ENCODE assay signal across 23 cellular contexts in genomic region chr17:26962255-26963162, GRCh38.
DNase-seq lines count a peak whose midpoint lies in the region; ATAC-seq and TF ChIP-seq lines count a peak whose summit lies in the region.
"Had no signal": no experiment of that assay in that cellular context is flagged by ENCODE, and none has a peak within 500 bp of the region (broad histone marks: within the 10 kb centered on the region; RNA-seq: fewer than 3 reads in every experiment).

No MANE protein-coding gene starts in this region.

- H3K27ac ChIP-seq in left ventricle myocardium inferior (replicated peaks): no peak overlapping the region
- no peak overlapping the region for H3K27ac ChIP-seq in MM.1S (ENCODE audit: low read length)
- H3K27ac ChIP-seq in testis: peak overlapping the region in 1 of 2 donors; percentile 42
- no peak overlapping the region for H3K27ac ChIP-seq in lower lobe of right lung
- H3K27ac ChIP-seq: ascending aorta, C4-2B, thyroid gland had no signal

- ATAC-seq in memory B cell (ENCODE audit: low read depth) (no peak), lower lobe of right lung (no peak)
- ATAC-seq: activated naive CD4-positive, alpha-beta T cell treated with anti-CD3 and anti-CD28 coated beads, Interleukin-2, amount 50 U/mL, for 72 hours had no signal

- TF ChIP-seq CTCF in left ventricle myocardium inferior (IDR thresholded peaks at IDR 0.05; ENCODE audit: borderline replicate concordance) (no peak), MM.1S (IDR thresholded peaks at IDR 0.05; ENCODE audit: low read length) (no peak), testis (IDR thresholded peaks at IDR 0.05) (no peak), lower lobe of right lung (IDR thresholded peaks at IDR 0.05) (no peak)

- peak overlapping the region; percentile 39 for H3K4me3 Mint-ChIP-seq in memory B cell
- H3K4me3 Mint-ChIP-seq in activated T-cell treated with anti-CD3 and anti-CD28 coated beads, Interleukin-2, amount 50 U/mL, for 24 hours: no peak overlapping the region
- H3K4me3 Mint-ChIP-seq: activated T-helper 1 cell treated with anti-CD3 and anti-CD28 coated beads, Interleukin-12 subunit alpha, Interleukin-12 subunit beta, Interleukin-2, Interleukin-4 antibody, amounts not matched to agents 30 ng/mL and 10 ng/mL and 1 ng/mL, durations not matched to agents 14 hours and 24 hours and 36 hours; central memory CD8-positive, alpha-beta T cell; stimulated activated naive CD8-positive, alpha-beta T cell treated with anti-CD3 and anti-CD28 coated beads, Interleukin-15, Interleukin-2, amounts not matched to agents 100 ng/mL and 50 ng/mL, for 24 hours had no signal

- DNase-seq in left ventricle myocardium inferior (no peak), cardiac septum (ENCODE audit: low spot score) (no peak), MM.1S (no peak), memory B cell (ENCODE audit: low spot score in 2 of 2) (no peak), testis (peak; percentile 23), epidermal melanocyte (ENCODE audit: insufficient read length, low spot score) (no peak), lower lobe of right lung (no peak)
- no peak for DNase-seq in activated T-cell treated with anti-CD3 and anti-CD28 coated beads, Interleukin-2, amount 50 U/mL, for 24 hours
- DNase-seq: Calu3; dermis blood vessel endothelial cell; KBM-7; mesenchymal stem cell; NCI-H146; retina; stimulated activated CD4-positive, alpha-beta T cell treated with anti-CD3 and anti-CD28 coated beads, Interleukin-12 subunit alpha, Interleukin-12 subunit beta, amount 100 ng/mL, for 4 hours; stimulated activated CD4-positive, alpha-beta T cell treated with anti-CD3 and anti-CD28 coated beads, Interleukin-4, amount 100 ng/mL, for 4 hours; thyroid gland had no signal

- no peaks in the 10 kb centered on the region for H3K4me1 ChIP-seq in left ventricle myocardium inferior
- no peaks in the 10 kb centered on the region for H3K4me1 ChIP-seq in MM.1S (ENCODE audit: low read length)
- H3K4me1 ChIP-seq in testis: no peaks in the 10 kb centered on the region
- no peaks in the 10 kb centered on the region for H3K4me1 ChIP-seq in lower lobe of right lung
- H3K4me1 ChIP-seq: ascending aorta, thyroid gland had no signal

- TF ChIP-seq POLR2A in testis (IDR thresholded peaks at IDR 0.05): no peak

- no peak overlapping the region for H3K27ac Mint-ChIP-seq in memory B cell
- no peak overlapping the region for H3K27ac Mint-ChIP-seq in activated T-cell treated with anti-CD3 and anti-CD28 coated beads, Interleukin-2, amount 50 U/mL, for 24 hours
- H3K27ac Mint-ChIP-seq: activated naive CD4-positive, alpha-beta T cell treated with anti-CD3 and anti-CD28 coated beads, Interleukin-2, amount 50 U/mL, for 72 hours; activated T-helper 1 cell treated with anti-CD3 and anti-CD28 coated beads, Interleukin-12 subunit alpha, Interleukin-12 subunit beta, Interleukin-2, Interleukin-4 antibody, amounts not matched to agents 30 ng/mL and 10 ng/mL and 1 ng/mL, durations not matched to agents 14 hours and 24 hours and 36 hours; stimulated activated naive CD8-positive, alpha-beta T cell treated with anti-CD3 and anti-CD28 coated beads, Interleukin-15, Interleukin-2, amounts not matched to agents 100 ng/mL and 50 ng/mL, for 24 hours had no signal

- intact Hi-C loops in left ventricle myocardium inferior (cut with micrococcal nuclease): no loop called here
- intact Hi-C loops in cardiac septum (cut with DNase I): no loop called here
- intact Hi-C loops in testis (cut with DNase I; ENCODE audit: low total_unique reads): no loop called here
- intact Hi-C loops in lower lobe of right lung (cut with DNase I): no loop called here

- H3K27me3 Mint-ChIP-seq in memory B cell: peaks cover 6% of the 10 kb centered on the region
- H3K27me3 Mint-ChIP-seq in activated T-cell treated with anti-CD3 and anti-CD28 coated beads, Interleukin-2, amount 50 U/mL, for 24 hours: peaks cover 29% of the 10 kb centered on the region
- H3K27me3 Mint-ChIP-seq: central memory CD8-positive, alpha-beta T cell had no signal

- no peaks in the 10 kb centered on the region for H3F3A ChIP-seq in MM.1S (ENCODE audit: insufficient read depth, low read length)

- H3K36me3 ChIP-seq in left ventricle myocardium inferior: no peaks in the 10 kb centered on the region
- no peaks in the 10 kb centered on the region for H3K36me3 ChIP-seq in MM.1S (replicated peaks; ENCODE audit: insufficient read depth, low read length)
- H3K36me3 ChIP-seq in testis (ENCODE audit: low read depth, missing control alignments): no peaks in the 10 kb centered on the region
- no peaks in the 10 kb centered on the region for H3K36me3 ChIP-seq in lower lobe of right lung
- H3K36me3 ChIP-seq: ascending aorta, thyroid gland had no signal

- H3K36me3 Mint-ChIP-seq in memory B cell: no peaks in the 10 kb centered on the region
- peaks cover 2% of the 10 kb centered on the region for H3K36me3 Mint-ChIP-seq in activated T-cell treated with anti-CD3 and anti-CD28 coated beads, Interleukin-2, amount 50 U/mL, for 24 hours (ENCODE audit: low read depth)

- 24 to 27% methylated on average over 87 of the region's 91 CpGs for WGBS in testis, 2 donors

- H3K27me3 ChIP-seq in left ventricle myocardium inferior (ENCODE audit: low read depth): peaks cover 42% of the 10 kb centered on the region
- no peaks in the 10 kb centered on the region; the same call in 1 of the 2 replicates for H3K27me3 ChIP-seq in MM.1S (replicated peaks; ENCODE audit: insufficient read depth, low read length)
- H3K27me3 ChIP-seq in testis: no peaks in the 10 kb centered on the region
- H3K27me3 ChIP-seq in lower lobe of right lung (ENCODE audit: low read depth): peaks cover 11% of the 10 kb centered on the region
- H3K27me3 ChIP-seq: ascending aorta, thyroid gland had no signal

- no peaks in the 10 kb centered on the region for H3K9me2 ChIP-seq in MM.1S (replicated peaks; ENCODE audit: insufficient read depth, low read length)

- no peak overlapping the region for H3K9ac ChIP-seq in MM.1S (ENCODE audit: low read length)

- peaks cover 13% of the 10 kb centered on the region for H3K9me3 ChIP-seq in left ventricle myocardium inferior (replicated peaks)
- no peaks in the 10 kb centered on the region for H3K9me3 ChIP-seq in MM.1S (replicated peaks; ENCODE audit: insufficient read depth, low read length)
- no peaks in the 10 kb centered on the region for H3K9me3 ChIP-seq in testis
- no peaks in the 10 kb centered on the region for H3K9me3 ChIP-seq in lower lobe of right lung
- H3K9me3 ChIP-seq: ascending aorta, thyroid gland had no signal

- H3K79me2 ChIP-seq in MM.1S (ENCODE audit: low read length): no peaks in the 10 kb centered on the region

- peaks cover 2% of the 10 kb centered on the region for H3K9me3 Mint-ChIP-seq in memory B cell
- H3K9me3 Mint-ChIP-seq in activated T-cell treated with anti-CD3 and anti-CD28 coated beads, Interleukin-2, amount 50 U/mL, for 24 hours: peaks cover 6% of the 10 kb centered on the region
- H3K9me3 Mint-ChIP-seq: central memory CD8-positive, alpha-beta T cell had no signal

- no peaks in the 10 kb centered on the region for H4K20me1 ChIP-seq in MM.1S (ENCODE audit: insufficient read depth, low read length)

- peak overlapping the region; percentile 32 for H3K4me3 ChIP-seq in left ventricle myocardium inferior
- peak overlapping the region; percentile 45 for H3K4me3 ChIP-seq in MM.1S (ENCODE audit: low read length)
- H3K4me3 ChIP-seq in testis: peak overlapping the region; percentile 42 to 47
- no peak overlapping the region for H3K4me3 ChIP-seq in lower lobe of right lung
- H3K4me3 ChIP-seq: ascending aorta, thyroid gland had no signal

- H2AFZ ChIP-seq in MM.1S (ENCODE audit: low read length): no peak overlapping the region

- no peaks in the 10 kb centered on the region for H3K4me1 Mint-ChIP-seq in memory B cell
- no peaks in the 10 kb centered on the region for H3K4me1 Mint-ChIP-seq in activated T-cell treated with anti-CD3 and anti-CD28 coated beads, Interleukin-2, amount 50 U/mL, for 24 hours (ENCODE audit: low read depth)
- H3K4me1 Mint-ChIP-seq: central memory CD8-positive, alpha-beta T cell had no signal

- H3K4me2 ChIP-seq in MM.1S (ENCODE audit: low read depth, low read length): peak overlapping the region; percentile 34; the same call in 1 of the 2 replicates
